Comparison of ENCODE assay signal across 1 cellular context in genomic region chr4:52659722-52660261, GRCh38.
TF ChIP-seq lines count a peak whose summit lies in the region.

No MANE protein-coding gene starts in this region.

TF ChIP-seq in HepG2, 621 proteins besides CTCF, POLR2A, EP300 and RAD21 (continued from another document and continues in another):
- TF ChIP-seq SOX5 (CRISPR knock-in tag; IDR thresholded peaks at IDR 0.05; ENCODE audit: borderline replicate concordance) (no peak), FIP1L1 (IDR thresholded peaks at IDR 0.05; ENCODE audit: borderline replicate concordance, insufficient read depth, low read depth, low read length) (no peak), TCF12 (IDR thresholded peaks at IDR 0.05) (no peak), TCF12 (CRISPR knock-in tag; IDR thresholded peaks at IDR 0.05) (0 out of 2 replicates have a peak, but pooled peaks have one; percentile 43), ZMAT3 (CRISPR knock-in tag; conservative IDR thresholded peaks at IDR 0.05) (no peak), PHF8 (CRISPR knock-in tag; IDR thresholded peaks at IDR 0.05) (peak; percentile 7; the same call in 1 of the 2 replicates), ZNF207 (IDR thresholded peaks at IDR 0.05; ENCODE audit: borderline replicate concordance) (no peak), FOXO4 (CRISPR knock-in tag; conservative IDR thresholded peaks at IDR 0.05) (no peak), ZNF652 (CRISPR knock-in tag; IDR thresholded peaks at IDR 0.05; ENCODE audit: borderline replicate concordance, low read depth) (no peak), ELF4 (CRISPR knock-in tag; IDR thresholded peaks at IDR 0.05; ENCODE audit: borderline replicate concordance) (no peak), HNRNPL (IDR thresholded peaks at IDR 0.05; ENCODE audit: low read depth, low read length) (0 out of 2 replicates have a peak, but pooled peaks have one; percentile 38), SIN3B (IDR thresholded peaks at IDR 0.05; ENCODE audit: low read length) (no peak), STAT6 (CRISPR knock-in tag; IDR thresholded peaks at IDR 0.05; ENCODE audit: borderline replicate concordance) (no peak), ZNF230 (CRISPR knock-in tag; IDR thresholded peaks at IDR 0.05) (no peak), SRSF9 (IDR thresholded peaks at IDR 0.05; ENCODE audit: borderline replicate concordance, insufficient read depth, low read depth, low read length, poor library complexity, severe bottlenecking) (no peak), ZNF619 (CRISPR knock-in tag; IDR thresholded peaks at IDR 0.05) (no peak), MED13 (CRISPR knock-in tag; IDR thresholded peaks at IDR 0.05) (no peak), ZNF746 (CRISPR knock-in tag; IDR thresholded peaks at IDR 0.05) (no peak), ZSCAN29 (CRISPR knock-in tag; conservative IDR thresholded peaks at IDR 0.05) (0 out of 2 replicates have a peak, but pooled peaks have one; percentile 27), BORCS8-MEF2B (CRISPR knock-in tag; IDR thresholded peaks at IDR 0.05) (no peak), HOXA3 (CRISPR knock-in tag; IDR thresholded peaks at IDR 0.05) (no peak), SETDB1 (CRISPR knock-in tag; IDR thresholded peaks at IDR 0.05; ENCODE audit: borderline replicate concordance) (no peak), FOXP4 (CRISPR knock-in tag; IDR thresholded peaks at IDR 0.05) (no peak), KDM3A (CRISPR knock-in tag; IDR thresholded peaks at IDR 0.05; ENCODE audit: low read depth) (peak; percentile 47; the same call in 1 of the 2 replicates), SRY (CRISPR knock-in tag; IDR thresholded peaks at IDR 0.05) (no peak), RBM39 (IDR thresholded peaks at IDR 0.05; ENCODE audit: low read depth, low read length, poor library complexity, severe bottlenecking) (no peak), ZNF839 (CRISPR knock-in tag; IDR thresholded peaks at IDR 0.05; ENCODE audit: borderline replicate concordance) (0 out of 2 replicates have a peak, but pooled peaks have one; percentile 57), ZNF546 (CRISPR knock-in tag; conservative IDR thresholded peaks at IDR 0.05) (0 out of 2 replicates have a peak, but pooled peaks have one; percentile 61), HNRNPLL (IDR thresholded peaks at IDR 0.05; ENCODE audit: low read depth, low read length, poor library complexity, severe bottlenecking) (peak; percentile 66), TEF (CRISPR knock-in tag; IDR thresholded peaks at IDR 0.05) (no peak), DR1 (CRISPR knock-in tag; IDR thresholded peaks at IDR 0.05) (no peak), ZNF513 (CRISPR knock-in tag; conservative IDR thresholded peaks at IDR 0.05) (no peak), ZSCAN12 (CRISPR knock-in tag; IDR thresholded peaks at IDR 0.05) (no peak), USF2 (IDR thresholded peaks at IDR 0.05; ENCODE audit: low read depth, low read length) (no peak), USF2 (CRISPR knock-in tag; IDR thresholded peaks at IDR 0.05; ENCODE audit: borderline replicate concordance) (no peak), XRCC5 (optimal IDR thresholded peaks at IDR 0.05; ENCODE audit: low read length) (no peak), AHDC1 (CRISPR knock-in tag; IDR thresholded peaks at IDR 0.05; ENCODE audit: borderline replicate concordance) (no peak), ZNF784 (CRISPR knock-in tag; IDR thresholded peaks at IDR 0.05; ENCODE audit: borderline replicate concordance) (no peak; the same call in 1 of the 2 replicates), HMGXB4 (CRISPR knock-in tag; IDR thresholded peaks at IDR 0.05; ENCODE audit: borderline replicate concordance in 1 of 2, low read depth in 1 of 2) (peak in 1 of 2 experiments; percentile 23; a peak in 1 of 4 replicates), PLSCR1 (CRISPR knock-in tag; IDR thresholded peaks at IDR 0.05; ENCODE audit: borderline replicate concordance) (no peak)
